19 cellular contexts compared by ENCODE assay signal in the genomic region with DNA sequence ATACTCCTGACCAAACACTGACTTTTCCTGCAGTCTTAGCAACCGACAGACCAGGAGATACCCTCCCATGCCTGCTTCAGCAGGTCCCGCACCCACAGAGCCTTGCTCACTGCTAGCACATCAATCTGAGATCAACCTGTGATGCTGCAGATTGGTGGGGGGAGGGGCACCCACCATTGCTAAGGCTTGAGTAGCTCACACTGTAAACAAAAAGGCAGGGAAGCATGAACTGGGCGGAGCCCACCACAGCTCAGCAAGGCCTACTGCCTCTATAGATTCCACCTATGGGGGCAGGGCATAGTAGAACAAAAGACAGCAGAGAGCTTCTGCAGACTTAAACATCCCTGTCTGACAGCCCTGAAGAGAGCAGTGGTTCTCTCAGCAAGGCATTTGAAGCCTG.
"Had no signal": no experiment of that assay in that cellular context is flagged by ENCODE, and none has a peak within 500 bp of the region (broad histone marks: within the 10 kb centered on the region; RNA-seq: fewer than 3 reads in every experiment).

No MANE protein-coding gene starts in this region.

- H3K36me3 Mint-ChIP-seq: stimulated activated effector memory CD8-positive, alpha-beta T cell treated with anti-CD3 and anti-CD28 coated beads, Interleukin-12 subunit alpha, Interleukin-12 subunit beta, amount 100 ng/mL, for 72 hours had no signal

- H3K4me3 Mint-ChIP-seq: activated CD4-positive, alpha-beta T cell treated with anti-CD3 and anti-CD28 coated beads, Interleukin-2, amount 10 ng/mL, durations not matched to agents 24 days and 14 days; activated naive CD4-positive, alpha-beta T cell treated with anti-CD3 and anti-CD28 coated beads, Interleukin-2, amount 50 U/mL, for 24 hours; central memory CD8-positive, alpha-beta T cell; endodermal cell; naive thymus-derived CD8-positive, alpha-beta T cell; stimulated activated effector memory CD8-positive, alpha-beta T cell treated with anti-CD3 and anti-CD28 coated beads, Interleukin-12 subunit alpha, Interleukin-12 subunit beta, amount 100 ng/mL, for 72 hours had no signal

- H3K4me3 ChIP-seq: ascending aorta, colonic mucosa, hepatocyte, sigmoid colon, testis had no signal

- ATAC-seq: naive thymus-derived CD8-positive, alpha-beta T cell; stimulated activated effector memory CD8-positive, alpha-beta T cell treated with anti-CD3 and anti-CD28 coated beads, Interleukin-12 subunit alpha, Interleukin-12 subunit beta, amount 100 ng/mL, for 72 hours had no signal

- H2AFZ ChIP-seq: hepatocyte had no signal

- H3K4me1 ChIP-seq: ascending aorta, colonic mucosa, sigmoid colon, testis had no signal

- H3K4me2 ChIP-seq: hepatocyte had no signal

- H3K9me3 ChIP-seq: colonic mucosa, testis had no signal

- DNase-seq: activated CD4-positive, alpha-beta T cell treated with anti-CD3 and anti-CD28 coated beads, Interleukin-2, amount 10 ng/mL, durations not matched to agents 24 days and 14 days; activated CD8-positive, alpha-beta memory T cell treated with anti-CD3 and anti-CD28 coated beads for 24 hours; activated CD8-positive, alpha-beta memory T cell treated with anti-CD3 and anti-CD28 coated beads, Interleukin-2, amount 50 U/mL, for 48 hours; activated effector memory CD4-positive, alpha-beta T cell treated with Interleukin-2 at 50 U/mL for 16 hours; activated T-cell treated with anti-CD3 and anti-CD28 coated beads, Interleukin-2, amount 50 U/mL, for 48 hours; colonic mucosa; endodermal cell; foreskin fibroblast; mesendoderm; sigmoid colon; stimulated activated CD4-positive, alpha-beta T cell treated with anti-CD3 and anti-CD28 coated beads, Interleukin-4, amount 100 ng/mL, for 24 hours; testis had no signal

- H3K4me1 Mint-ChIP-seq: activated CD4-positive, alpha-beta T cell treated with anti-CD3 and anti-CD28 coated beads, Interleukin-2, amount 10 ng/mL, durations not matched to agents 24 days and 14 days; central memory CD8-positive, alpha-beta T cell; endodermal cell had no signal

- H3K27ac Mint-ChIP-seq: activated CD4-positive, alpha-beta T cell treated with anti-CD3 and anti-CD28 coated beads, Interleukin-2, amount 10 ng/mL, durations not matched to agents 24 days and 14 days; activated naive CD4-positive, alpha-beta T cell treated with anti-CD3 and anti-CD28 coated beads, Interleukin-2, amount 50 U/mL, for 24 hours; endodermal cell; stimulated activated effector memory CD8-positive, alpha-beta T cell treated with anti-CD3 and anti-CD28 coated beads, Interleukin-12 subunit alpha, Interleukin-12 subunit beta, amount 100 ng/mL, for 72 hours had no signal

- H3K27me3 ChIP-seq: ascending aorta, colonic mucosa, hepatocyte, sigmoid colon, testis had no signal

- H3K27me3 Mint-ChIP-seq: activated CD4-positive, alpha-beta T cell treated with anti-CD3 and anti-CD28 coated beads, Interleukin-2, amount 10 ng/mL, durations not matched to agents 24 days and 14 days; activated naive CD4-positive, alpha-beta T cell treated with anti-CD3 and anti-CD28 coated beads, Interleukin-2, amount 50 U/mL, for 24 hours; central memory CD8-positive, alpha-beta T cell; naive thymus-derived CD8-positive, alpha-beta T cell had no signal

- H3K27ac ChIP-seq: ascending aorta, colonic mucosa, epithelial cell of prostate, hepatocyte, sigmoid colon, testis had no signal

- H3K36me3 ChIP-seq: ascending aorta, colonic mucosa, sigmoid colon had no signal

- H3K79me2 ChIP-seq: hepatocyte had no signal
